Comparison of ENCODE assay signal across 1 cellular context in the genomic region with DNA sequence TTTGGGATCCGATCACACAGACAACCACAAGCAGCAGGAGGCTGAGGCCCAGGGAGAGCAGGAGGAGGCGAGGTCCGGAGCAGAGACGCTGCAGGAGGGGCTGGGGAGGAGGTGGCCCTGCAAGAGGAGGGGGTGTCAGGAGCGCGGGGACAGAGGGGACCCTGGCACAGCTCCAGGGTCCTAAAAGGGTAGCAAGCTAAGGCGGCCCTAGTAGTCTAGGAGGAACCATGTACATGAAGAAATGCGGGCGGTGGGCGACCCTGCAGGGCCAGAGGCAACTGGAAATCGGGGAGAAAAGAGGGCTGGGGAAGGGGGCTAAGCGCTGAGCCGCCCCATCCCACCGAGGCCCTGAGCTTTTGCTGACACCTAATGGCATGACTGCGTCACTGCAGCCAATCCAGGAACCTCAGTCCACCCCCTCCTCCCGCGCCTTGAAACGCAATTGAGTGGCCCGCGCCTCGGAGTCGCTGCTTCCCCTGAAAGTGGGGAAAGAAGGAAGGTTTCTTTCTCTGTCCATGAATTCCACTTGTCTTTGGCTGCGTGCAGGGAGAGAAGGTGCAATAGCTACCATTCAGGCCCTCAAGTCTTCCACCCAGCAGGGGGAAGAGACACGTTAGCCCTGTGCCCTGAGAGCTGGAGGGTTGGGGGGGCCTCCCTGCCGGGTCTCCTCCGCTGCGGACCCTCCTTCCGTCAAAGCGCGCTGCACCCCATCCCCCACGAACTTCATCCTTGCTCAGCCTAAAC.
A peak's percentile ranks its signal among the peaks of the same experiment; 100 is the strongest.
TF ChIP-seq lines count a peak whose summit lies in the region.

No MANE protein-coding gene starts in this region.

TF ChIP-seq in GM12878, 131 proteins besides CTCF, POLR2A, EP300 and RAD21:
- TF ChIP-seq FOXM1 (IDR thresholded peaks at IDR 0.05; ENCODE audit: low read depth, low read length), result no peak
- peak; percentile 54; the same call in 1 of the 2 replicates for TF ChIP-seq CREB1 (IDR thresholded peaks at IDR 0.05; ENCODE audit: low read depth)
- peak; percentile 49; the same call in 1 of the 2 replicates for TF ChIP-seq CREM (IDR thresholded peaks at IDR 0.05; ENCODE audit: low read depth)
- 0 out of 3 replicates have a peak, but pooled peaks of 1 of the 2 experiments have one; percentile 32 for TF ChIP-seq EGR1 (IDR thresholded peaks at IDR 0.05; ENCODE audit: borderline replicate concordance in 1 of 2, low read depth in 2 of 2, low read length in 2 of 2)
- TF ChIP-seq, protein P1, sequence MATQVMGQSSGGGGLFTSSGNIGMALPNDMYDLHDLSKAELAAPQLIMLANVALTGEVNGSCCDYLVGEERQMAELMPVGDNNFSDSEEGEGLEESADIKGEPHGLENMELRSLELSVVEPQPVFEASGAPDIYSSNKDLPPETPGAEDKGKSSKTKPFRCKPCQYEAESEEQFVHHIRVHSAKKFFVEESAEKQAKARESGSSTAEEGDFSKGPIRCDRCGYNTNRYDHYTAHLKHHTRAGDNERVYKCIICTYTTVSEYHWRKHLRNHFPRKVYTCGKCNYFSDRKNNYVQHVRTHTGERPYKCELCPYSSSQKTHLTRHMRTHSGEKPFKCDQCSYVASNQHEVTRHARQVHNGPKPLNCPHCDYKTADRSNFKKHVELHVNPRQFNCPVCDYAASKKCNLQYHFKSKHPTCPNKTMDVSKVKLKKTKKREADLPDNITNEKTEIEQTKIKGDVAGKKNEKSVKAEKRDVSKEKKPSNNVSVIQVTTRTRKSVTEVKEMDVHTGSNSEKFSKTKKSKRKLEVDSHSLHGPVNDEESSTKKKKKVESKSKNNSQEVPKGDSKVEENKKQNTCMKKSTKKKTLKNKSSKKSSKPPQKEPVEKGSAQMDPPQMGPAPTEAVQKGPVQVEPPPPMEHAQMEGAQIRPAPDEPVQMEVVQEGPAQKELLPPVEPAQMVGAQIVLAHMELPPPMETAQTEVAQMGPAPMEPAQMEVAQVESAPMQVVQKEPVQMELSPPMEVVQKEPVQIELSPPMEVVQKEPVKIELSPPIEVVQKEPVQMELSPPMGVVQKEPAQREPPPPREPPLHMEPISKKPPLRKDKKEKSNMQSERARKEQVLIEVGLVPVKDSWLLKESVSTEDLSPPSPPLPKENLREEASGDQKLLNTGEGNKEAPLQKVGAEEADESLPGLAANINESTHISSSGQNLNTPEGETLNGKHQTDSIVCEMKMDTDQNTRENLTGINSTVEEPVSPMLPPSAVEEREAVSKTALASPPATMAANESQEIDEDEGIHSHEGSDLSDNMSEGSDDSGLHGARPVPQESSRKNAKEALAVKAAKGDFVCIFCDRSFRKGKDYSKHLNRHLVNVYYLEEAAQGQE (IDR thresholded peaks at IDR 0.05; ENCODE audit: low read depth, low read length), result no peak
- no peak for TF ChIP-seq CBFB (IDR thresholded peaks at IDR 0.05; ENCODE audit: low read depth)
- TF ChIP-seq MTA3 (IDR thresholded peaks at IDR 0.05; ENCODE audit: borderline replicate concordance, low read length), result no peak
- TF ChIP-seq SMC3 (IDR thresholded peaks at IDR 0.05; ENCODE audit: borderline replicate concordance, low read length), result peak; percentile 50; the same call in 1 of the 2 replicates
- TF ChIP-seq DPF2 (IDR thresholded peaks at IDR 0.05), result no peak
- TF ChIP-seq YY1 (IDR thresholded peaks at IDR 0.05; ENCODE audit: low read depth, low read length), result 0 out of 2 replicates have a peak, but pooled peaks have one; percentile 24
- TF ChIP-seq USF1 (IDR thresholded peaks at IDR 0.05; ENCODE audit: borderline replicate concordance, extremely low read length, insufficient read depth, low read depth, low read length), result no peak
